ENCODE assay signal across 1 cellular context in the genomic region with DNA sequence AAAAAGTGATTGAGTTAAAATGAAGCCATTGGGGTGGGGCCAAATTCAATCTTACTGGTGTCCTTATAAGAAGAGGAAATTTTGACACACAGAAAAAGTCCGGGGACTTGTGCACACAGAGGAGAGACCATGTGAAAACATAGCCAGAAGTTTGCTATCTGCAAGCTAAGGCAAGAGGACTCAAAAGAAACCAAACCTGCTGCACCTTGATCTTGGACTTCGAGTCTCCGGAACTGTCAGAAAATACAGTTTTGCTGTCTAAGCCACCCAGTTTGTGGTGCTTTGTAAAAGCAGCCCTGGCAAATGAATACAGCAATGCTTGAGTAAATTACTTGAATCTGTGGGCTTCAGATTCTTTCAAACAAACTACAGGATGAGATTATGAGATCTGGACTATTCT.
TF ChIP-seq lines count a peak whose summit lies in the region.

No MANE protein-coding gene starts in this region.

TF ChIP-seq in HCT116, 20 proteins besides CTCF, POLR2A, EP300 and RAD21:
- no peak for TF ChIP-seq CBX3 (IDR thresholded peaks at IDR 0.05; ENCODE audit: low read depth)
- no peak for TF ChIP-seq TCF7L2 (IDR thresholded peaks at IDR 0.05; ENCODE audit: borderline replicate concordance, extremely low read depth, insufficient read depth, insufficient read length)
- no peak for TF ChIP-seq SIN3A (IDR thresholded peaks at IDR 0.05; ENCODE audit: low read depth)
- TF ChIP-seq, protein P1, sequence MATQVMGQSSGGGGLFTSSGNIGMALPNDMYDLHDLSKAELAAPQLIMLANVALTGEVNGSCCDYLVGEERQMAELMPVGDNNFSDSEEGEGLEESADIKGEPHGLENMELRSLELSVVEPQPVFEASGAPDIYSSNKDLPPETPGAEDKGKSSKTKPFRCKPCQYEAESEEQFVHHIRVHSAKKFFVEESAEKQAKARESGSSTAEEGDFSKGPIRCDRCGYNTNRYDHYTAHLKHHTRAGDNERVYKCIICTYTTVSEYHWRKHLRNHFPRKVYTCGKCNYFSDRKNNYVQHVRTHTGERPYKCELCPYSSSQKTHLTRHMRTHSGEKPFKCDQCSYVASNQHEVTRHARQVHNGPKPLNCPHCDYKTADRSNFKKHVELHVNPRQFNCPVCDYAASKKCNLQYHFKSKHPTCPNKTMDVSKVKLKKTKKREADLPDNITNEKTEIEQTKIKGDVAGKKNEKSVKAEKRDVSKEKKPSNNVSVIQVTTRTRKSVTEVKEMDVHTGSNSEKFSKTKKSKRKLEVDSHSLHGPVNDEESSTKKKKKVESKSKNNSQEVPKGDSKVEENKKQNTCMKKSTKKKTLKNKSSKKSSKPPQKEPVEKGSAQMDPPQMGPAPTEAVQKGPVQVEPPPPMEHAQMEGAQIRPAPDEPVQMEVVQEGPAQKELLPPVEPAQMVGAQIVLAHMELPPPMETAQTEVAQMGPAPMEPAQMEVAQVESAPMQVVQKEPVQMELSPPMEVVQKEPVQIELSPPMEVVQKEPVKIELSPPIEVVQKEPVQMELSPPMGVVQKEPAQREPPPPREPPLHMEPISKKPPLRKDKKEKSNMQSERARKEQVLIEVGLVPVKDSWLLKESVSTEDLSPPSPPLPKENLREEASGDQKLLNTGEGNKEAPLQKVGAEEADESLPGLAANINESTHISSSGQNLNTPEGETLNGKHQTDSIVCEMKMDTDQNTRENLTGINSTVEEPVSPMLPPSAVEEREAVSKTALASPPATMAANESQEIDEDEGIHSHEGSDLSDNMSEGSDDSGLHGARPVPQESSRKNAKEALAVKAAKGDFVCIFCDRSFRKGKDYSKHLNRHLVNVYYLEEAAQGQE (IDR thresholded peaks at IDR 0.05; ENCODE audit: low read depth), result no peak
- TF ChIP-seq YY1 (IDR thresholded peaks at IDR 0.05; ENCODE audit: extremely low read depth, insufficient replicate concordance, low read depth, low read length), result no peak
- no peak for TF ChIP-seq EZH2 (IDR thresholded peaks at IDR 0.05)
- no peak for TF ChIP-seq JUND (IDR thresholded peaks at IDR 0.05)
- TF ChIP-seq, protein P2, sequence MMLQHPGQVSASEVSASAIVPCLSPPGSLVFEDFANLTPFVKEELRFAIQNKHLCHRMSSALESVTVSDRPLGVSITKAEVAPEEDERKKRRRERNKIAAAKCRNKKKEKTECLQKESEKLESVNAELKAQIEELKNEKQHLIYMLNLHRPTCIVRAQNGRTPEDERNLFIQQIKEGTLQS (IDR thresholded peaks at IDR 0.05), result no peak
- TF ChIP-seq FOSL1 (IDR thresholded peaks at IDR 0.05; ENCODE audit: low read depth), result no peak
- no peak for TF ChIP-seq CEBPB (IDR thresholded peaks at IDR 0.05; ENCODE audit: low read depth)
- no peak for TF ChIP-seq EGR1 (IDR thresholded peaks at IDR 0.05; ENCODE audit: low read depth)
- TF ChIP-seq ZNF274 (IDR thresholded peaks at IDR 0.05; ENCODE audit: low read depth, low read length), result no peak
- TF ChIP-seq, protein P3, sequence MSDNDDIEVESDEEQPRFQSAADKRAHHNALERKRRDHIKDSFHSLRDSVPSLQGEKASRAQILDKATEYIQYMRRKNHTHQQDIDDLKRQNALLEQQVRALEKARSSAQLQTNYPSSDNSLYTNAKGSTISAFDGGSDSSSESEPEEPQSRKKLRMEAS (IDR thresholded peaks at IDR 0.05), result no peak
TF ChIP-seq in HCT116: peak in this region for 0.
